8 cellular contexts compared by ENCODE assay signal in genomic region chr9:69759478-69760277, GRCh38. TPM values are rescaled to one million over a fixed set of nuclear protein-coding genes. Genes with fewer than 3 reads are reported as not detected.
DNase-seq lines count a peak whose midpoint lies in the region; ATAC-seq and TF ChIP-seq lines count a peak whose summit lies in the region.

PTAR1 (minus strand) TSS chr9:69760011; CDS start chr9:69759938, 73 bp downstream.

- H3K4me2 ChIP-seq in hepatocyte = peak within 1 kb of the TSS; percentile 85

- ATAC-seq in GM18511 (IDR thresholded peaks at IDR 0.05; ENCODE audit: unreplicated experiment) = peak; percentile 87
- ATAC-seq in HG02981 (IDR thresholded peaks at IDR 0.05; ENCODE audit: unreplicated experiment) = peak; percentile 88
- peak; percentile 97 for ATAC-seq in aorta (ENCODE audit: low FRiP score)

- no peaks in the 10 kb centered on the region for H3K9me3 ChIP-seq in hepatocyte (ENCODE audit: low read depth)
- no peaks in the 10 kb centered on the region for H3K9me3 ChIP-seq in aorta (ENCODE audit: control insufficient read depth, low read length)

- H3K79me2 ChIP-seq in hepatocyte = peaks cover 45% of the 10 kb centered on the region

- H3K4me3 ChIP-seq in astrocyte of the cerebellum (ENCODE audit: low read depth, low read length) = peak within 1 kb of the TSS; percentile 71
- H3K4me3 ChIP-seq in hepatocyte = peak within 1 kb of the TSS; percentile 73
- H3K4me3 ChIP-seq in aorta (ENCODE audit: low read length in 2 of 2) = peak within 1 kb of the TSS; percentile 85 to 95

- H4K20me1 ChIP-seq in hepatocyte (ENCODE audit: insufficient read depth, poor library complexity, severe bottlenecking) = no peaks in the 10 kb centered on the region

- TF ChIP-seq CTCF in astrocyte of the cerebellum (IDR thresholded peaks at IDR 0.05; ENCODE audit: low read depth, low read length, missing control alignments) (no peak), hepatocyte (IDR thresholded peaks at IDR 0.05; ENCODE audit: poor library complexity) (no peak)

- H3K4me1 ChIP-seq in hepatocyte (ENCODE audit: insufficient read depth) = peaks cover 21% of the 10 kb centered on the region
- no peaks in the 10 kb centered on the region for H3K4me1 ChIP-seq in aorta (ENCODE audit: control insufficient read depth in 1 of 2, insufficient read depth in 2 of 2, low read length in 2 of 2)

- H3K9me2 ChIP-seq in hepatocyte (replicated peaks; ENCODE audit: insufficient read depth) = no peaks in the 10 kb centered on the region

- in situ Hi-C loops in astrocyte of the cerebellum (cut with HindIII; ENCODE audit: low sequenced_read_pairs) = no loop called here

- no peaks in the 10 kb centered on the region for H3K27me3 ChIP-seq in hepatocyte
- no peaks in the 10 kb centered on the region for H3K27me3 ChIP-seq in aorta (ENCODE audit: control insufficient read depth in 1 of 2, insufficient read depth in 2 of 2, low read length in 1 of 2)

- H3K27ac ChIP-seq in hepatocyte (peak within 1 kb of the TSS; percentile 96), aorta (ENCODE audit: low read depth in 1 of 2, low read length in 2 of 2) (peak within 1 kb of the TSS; percentile 47 to 85)

- intact Hi-C loops in aorta (cut with DNase I) = loop anchor here (2.0 to 5.0 kb wide), 2 partner anchors 87 kb away; partner anchors contain the start of gene APBA1 (in 2 of the 2)

- H2AFZ ChIP-seq in hepatocyte = peak within 1 kb of the TSS; percentile 85

- DNase-seq in NCI-H2029 (lab: John Stamatoyannopoulos, UW) (peak; percentile 83), T-helper 9 cell (peak; percentile 86), astrocyte of the cerebellum (ENCODE audit: low read depth) (peak; percentile 52), hepatocyte (ENCODE audit: low spot score) (peak; percentile 97), renal cortical epithelial cell (ENCODE audit: low read depth) (peak; percentile 70), aorta (peak; percentile 95 to 97)

- H3K36me3 ChIP-seq in hepatocyte (replicated peaks; ENCODE audit: insufficient read depth, low read depth) = no peaks in the 10 kb centered on the region
- no peaks in the 10 kb centered on the region for H3K36me3 ChIP-seq in aorta (ENCODE audit: control insufficient read depth in 1 of 2, insufficient read depth in 2 of 2, low read length in 1 of 2)

- WGBS in hepatocyte (ENCODE audit: low lambda C conversion rate, missing lambda C conversion rate) = under 1% methylated on average over 69 of the region's 95 CpGs
- WGBS in aorta, 2 donors = 0 to 1% methylated on average over 80 to 95 of the region's 95 CpGs

RNA-seq across cellular contexts. Expression of gene PTAR1, which starts in this region (rescaled TPM):
- total RNA-seq in hepatocyte = 69.7 and 75.1 TPM in 2 replicates
- polyA plus RNA-seq in hepatocyte = 10.8 and 13.4 TPM in 2 replicates
- 62.5 and 94.2 TPM in 2 replicates for total RNA-seq in renal cortical epithelial cell
- total RNA-seq in aorta = 10 to 100 TPM; 52.2 to 54.4 TPM
- polyA plus RNA-seq in aorta = 10 to 100 TPM in 1 of 2 donors, 1 to 10 TPM in 1; 9.0 to 10.5 TPM

Comparison
In these comparisons a context has a peak if more than half of its experiments do, and no peak if none do; other contexts are left out.
1. Peak in every context shown above with its lines: DNase-seq, ATAC-seq, H3K4me3 ChIP-seq and H3K27ac ChIP-seq.